Comparison of ENCODE assay signal across 21 cellular contexts in the genomic region with DNA sequence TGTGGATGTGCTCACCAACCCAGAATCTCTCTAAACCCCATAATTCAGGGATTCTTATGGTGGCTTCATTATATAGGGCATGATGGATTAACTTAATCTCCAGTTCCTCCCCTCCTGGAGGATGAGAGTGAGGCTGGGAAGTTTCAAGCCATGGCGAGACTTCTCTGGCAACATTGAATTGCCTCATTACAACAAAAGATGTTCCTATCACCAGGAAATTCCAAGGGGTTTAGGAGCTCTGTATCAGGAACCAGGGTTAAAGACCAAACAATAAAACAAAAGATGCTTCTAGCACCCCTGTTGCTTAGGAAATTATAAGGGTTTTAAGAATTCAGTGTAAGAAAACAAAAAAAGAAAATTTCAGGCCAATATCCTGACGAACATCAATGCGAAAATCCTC.
DNase-seq lines count a peak whose midpoint lies in the region; ATAC-seq, FAIRE-seq and TF ChIP-seq lines count a peak whose summit lies in the region.
"Had no signal": no experiment of that assay in that cellular context is flagged by ENCODE, and none has a peak within 500 bp of the region (broad histone marks: within the 10 kb centered on the region; RNA-seq: fewer than 3 reads in every experiment).

No MANE protein-coding gene starts in this region.

- H3K23ac ChIP-seq in H1 (ENCODE audit: insufficient read length), result no peak overlapping the region
- H3K23ac ChIP-seq in mesendoderm (ENCODE audit: low read length), result no peak overlapping the region

- H3K4me3 ChIP-seq in H1 (ENCODE audit: extremely low read depth in 1 of 4, insufficient read depth in 2 of 4, low read depth in 3 of 4, low read length in 4 of 4), result no peak overlapping the region
- H3K4me3 ChIP-seq in mesendoderm (ENCODE audit: low read length), result no peak overlapping the region
- H3K4me3 ChIP-seq: BLaER1, GM12878 had no signal

- no peak for TF ChIP-seq EP300 in H1 (IDR thresholded peaks at IDR 0.05; ENCODE audit: borderline replicate concordance in 1 of 2, low read depth in 2 of 2, low read length in 2 of 2)

- no peak overlapping the region for H3K14ac ChIP-seq in H1 (ENCODE audit: insufficient read length)

- no peak overlapping the region for H2BK12ac ChIP-seq in H1 (ENCODE audit: low read depth, low read length)

- H3K18ac ChIP-seq in H1 (ENCODE audit: extremely low read depth, low read length) (no peak overlapping the region), mesendoderm (ENCODE audit: low read length) (no peak overlapping the region)

- TF ChIP-seq CTCF in H1 (IDR thresholded peaks at IDR 0.05; ENCODE audit: control extremely low read depth in 1 of 3, insufficient read depth in 1 of 3, low read depth in 1 of 3, low read length in 3 of 3), result no peak

- H3K27me3 ChIP-seq in H1 (replicated peaks in 1 of 4; ENCODE audit: control insufficient read depth in 3 of 4, extremely low read depth in 1 of 4, insufficient read depth in 3 of 4, low read length in 3 of 4) (no peaks in the 10 kb centered on the region), mesendoderm (ENCODE audit: insufficient read depth, low read length, poor library complexity) (no peaks in the 10 kb centered on the region)
- H3K27me3 ChIP-seq: BLaER1 had no signal

- no peaks in the 10 kb centered on the region for H4K20me1 ChIP-seq in H1 (replicated peaks in 1 of 2; ENCODE audit: control insufficient read depth in 1 of 2, insufficient read depth in 2 of 2, low read length in 2 of 2)
- H4K20me1 ChIP-seq: BLaER1 had no signal

- no peaks in the 10 kb centered on the region for H3K23me2 ChIP-seq in H1 (ENCODE audit: low read depth, low read length)

- H2BK20ac ChIP-seq in H1 (ENCODE audit: low read length), result no peak overlapping the region

- TF ChIP-seq RAD21 in H1 (IDR thresholded peaks at IDR 0.05 in 1 of 2, conservative IDR thresholded peaks at IDR 0.05 in 1 of 2; ENCODE audit: low read depth in 2 of 2, low read length in 2 of 2), result no peak

- H2AK5ac ChIP-seq in H1 (ENCODE audit: low read depth, low read length) (no peak overlapping the region), mesendoderm (ENCODE audit: low read length) (no peak overlapping the region)

- DNase-seq in HTR-8/SVneo (ENCODE audit: insufficient read length, low spot score) (no peak), H1 (ENCODE audit: low read depth in 1 of 2, low spot score in 2 of 2) (no peak), mesendoderm (peak; percentile 80), pulmonary artery endothelial cell (ENCODE audit: low read depth, low spot score) (peak; percentile 37), islet precursor cell (no peak)
- no peak for DNase-seq in activated CD4-positive, alpha-beta memory T cell treated with anti-CD3 and anti-CD28 coated beads, Interleukin-2, amount 10 ng/mL, durations not matched to agents 7 days and 5 days
- DNase-seq: Caco-2; CD4-positive, CD25-positive, alpha-beta regulatory T cell; CD8-positive, alpha-beta T cell; DMS79; EL; GDM1; H9 had no signal

- H2BK120ac ChIP-seq in H1 (replicated peaks; ENCODE audit: low read depth, low read length) (no peak overlapping the region), mesendoderm (ENCODE audit: low read depth, low read length) (no peak overlapping the region)

- no peak overlapping the region for H4K5ac ChIP-seq in H1 (ENCODE audit: insufficient read length, low read depth, low read length)
- H4K5ac ChIP-seq in mesendoderm (ENCODE audit: low read length), result no peak overlapping the region

- no peak overlapping the region for H3K27ac ChIP-seq in H1 (ENCODE audit: low read depth, low read length)
- peak overlapping the region; percentile 27 for H3K27ac ChIP-seq in mesendoderm (ENCODE audit: low read depth, low read length)
- H3K27ac ChIP-seq: BLaER1, C4-2B had no signal

- ATAC-seq in GM21390 (IDR thresholded peaks at IDR 0.05; ENCODE audit: unreplicated experiment) (no peak), GM19452 (IDR thresholded peaks at IDR 0.05; ENCODE audit: unreplicated experiment) (no peak)
- ATAC-seq: CD8-positive, alpha-beta T cell; GM12878; HCT116 had no signal

- 78% methylated on average over 3 of the region's 3 CpGs; no CpG with 5 or more reads in 1 of the 2 experiments for WGBS in H1 (ENCODE audit: extremely low coverage in 1 of 2, insufficient coverage in 1 of 2, insufficient read length in 1 of 2, insufficient replicate concordance in 2 of 2, low coverage in 1 of 2, low lambda C conversion rate in 2 of 2, missing lambda C conversion rate in 1 of 2), 2 experiments
- no CpG with 5 or more reads among the region's 3 CpGs for WGBS in mesendoderm (ENCODE audit: extremely low coverage, insufficient coverage, low lambda C conversion rate)

- no peaks in the 10 kb centered on the region for H3K36me3 Mint-ChIP-seq in activated CD4-positive, alpha-beta memory T cell treated with anti-CD3 and anti-CD28 coated beads, Interleukin-2, amount 10 ng/mL, durations not matched to agents 7 days and 5 days (ENCODE audit: low read depth)
- H3K36me3 Mint-ChIP-seq: CD8-positive, alpha-beta T cell had no signal

- H3K79me2 ChIP-seq in H1 (ENCODE audit: control insufficient read depth in 1 of 2, insufficient read depth in 2 of 2, low read length in 2 of 2), result no peaks in the 10 kb centered on the region
- no peaks in the 10 kb centered on the region for H3K79me2 ChIP-seq in mesendoderm (ENCODE audit: control insufficient read depth, insufficient read depth, low read length)

- POLR2A ChIA-PET in H1 (lab: Charles Lee; ENCODE audit: partially characterized antibody), result no interaction called here
- POLR2A ChIA-PET in activated CD4-positive, alpha-beta memory T cell treated with anti-CD3 and anti-CD28 coated beads, Interleukin-2, amount 10 ng/mL, durations not matched to agents 7 days and 5 days (lab: Charles Lee), result no interaction called here

- H3K79me1 ChIP-seq in H1 (ENCODE audit: low read depth, low read length) (no peaks in the 10 kb centered on the region), mesendoderm (ENCODE audit: low read length) (no peaks in the 10 kb centered on the region)

- H3K4me1 Mint-ChIP-seq in activated CD4-positive, alpha-beta memory T cell treated with anti-CD3 and anti-CD28 coated beads, Interleukin-2, amount 10 ng/mL, durations not matched to agents 7 days and 5 days, result no peaks in the 10 kb centered on the region
- H3K4me1 Mint-ChIP-seq: B cell had no signal

- H3K4me1 ChIP-seq in H1 (replicated peaks in 1 of 4; ENCODE audit: control insufficient read depth in 3 of 4, insufficient read depth in 4 of 4, low read length in 3 of 4), result peaks cover 0 to 2% (median 0%) of the 10 kb centered on the region in 4 experiments; a peak in 1 of 7 replicates
- no peaks in the 10 kb centered on the region for H3K4me1 ChIP-seq in mesendoderm (ENCODE audit: control insufficient read depth, low read depth, low read length)

- H3K27me3 Mint-ChIP-seq in activated CD4-positive, alpha-beta memory T cell treated with anti-CD3 and anti-CD28 coated beads, Interleukin-2, amount 10 ng/mL, durations not matched to agents 7 days and 5 days, result peaks cover 2% of the 10 kb centered on the region
- H3K27me3 Mint-ChIP-seq: CD4-positive, CD25-positive, alpha-beta regulatory T cell had no signal

- H3K4me2 ChIP-seq in H1 (ENCODE audit: insufficient read depth in 1 of 2, low read depth in 2 of 2, low read length in 2 of 2) (no peak overlapping the region), mesendoderm (ENCODE audit: low read length) (no peak overlapping the region)
- H3K4me2 ChIP-seq: BLaER1 had no signal

- H3K27ac Mint-ChIP-seq in activated CD4-positive, alpha-beta memory T cell treated with anti-CD3 and anti-CD28 coated beads, Interleukin-2, amount 10 ng/mL, durations not matched to agents 7 days and 5 days, result no peak overlapping the region
- H3K27ac Mint-ChIP-seq: B cell; CD8-positive, alpha-beta T cell; H9 had no signal

- 0 out of 2 replicates have a peak overlapping the region, but pooled peaks have one; percentile 46 for H2BK15ac ChIP-seq in H1 (ENCODE audit: low read length)
- H2BK15ac ChIP-seq in mesendoderm (replicated peaks; ENCODE audit: low read depth), result no peak overlapping the region

- peak; percentile 33 for FAIRE-seq in HTR-8/SVneo (lab: Jason Lieb, UNC)
- FAIRE-seq in H1 (lab: Jason Lieb, UNC), result no peak
- FAIRE-seq: GM12878, GM19239 had no signal

- no peak overlapping the region for H3K9ac ChIP-seq in H1 (replicated peaks in 1 of 4; ENCODE audit: extremely low read depth in 1 of 4, low read depth in 3 of 4, low read length in 3 of 4)
- H3K9ac ChIP-seq in mesendoderm (ENCODE audit: low read length), result no peak overlapping the region
- H3K9ac ChIP-seq: BLaER1 had no signal

- H3K4ac ChIP-seq in H1 (replicated peaks; ENCODE audit: insufficient read length, low read depth, low read length) (no peak overlapping the region), mesendoderm (ENCODE audit: low read depth, low read length) (no peak overlapping the region)

- H3K9me3 ChIP-seq in H1 (ENCODE audit: insufficient read depth in 2 of 2, low read depth in 1 of 2, low read length in 1 of 2), result no peaks in the 10 kb centered on the region
- H3K9me3 ChIP-seq: BLaER1, Caco-2 had no signal

- 0 out of 2 replicates have a peak overlapping the region, but pooled peaks have one; percentile 13 for H2AFZ ChIP-seq in H1 (ENCODE audit: low read length)

- CTCF ChIA-PET in H1 (lab: Charles Lee; ENCODE audit: partially characterized antibody), result interaction anchor here (0.7 to 1.3 kb wide), 2 partner anchors 51 to 520 kb away, joined by 3 to 4 read pairs; no protein-coding TSS in a partner anchor
- CTCF ChIA-PET in activated CD4-positive, alpha-beta memory T cell treated with anti-CD3 and anti-CD28 coated beads, Interleukin-2, amount 10 ng/mL, durations not matched to agents 7 days and 5 days (lab: Charles Lee), result no interaction called here

- no peak for TF ChIP-seq POLR2A in H1 (IDR thresholded peaks at IDR 0.05; ENCODE audit: control extremely low read depth in 1 of 2, low read depth in 2 of 2, low read length in 2 of 2)

- H3K36me3 ChIP-seq in H1 (ENCODE audit: control insufficient read depth in 2 of 4, insufficient read depth in 4 of 4, low read length in 3 of 4), result no peaks in the 10 kb centered on the region
- H3K36me3 ChIP-seq in mesendoderm (ENCODE audit: control insufficient read depth, insufficient read depth, low read length), result no peaks in the 10 kb centered on the region
- H3K36me3 ChIP-seq: BLaER1 had no signal

- H4K8ac ChIP-seq in H1 (ENCODE audit: extremely low read depth, insufficient read depth, low read length) (no peak overlapping the region), mesendoderm (ENCODE audit: low read depth, low read length) (no peak overlapping the region)

- no peak overlapping the region for H2BK5ac ChIP-seq in H1 (ENCODE audit: low read depth, low read length)
- peak overlapping the region; percentile 79 for H2BK5ac ChIP-seq in mesendoderm (ENCODE audit: low read length)

- no peak overlapping the region for H3K56ac ChIP-seq in H1 (replicated peaks; ENCODE audit: insufficient read length, low read depth, low read length)
- H3K56ac ChIP-seq in mesendoderm (ENCODE audit: low read length), result no peak overlapping the region

- no peak overlapping the region for H3K4me3 Mint-ChIP-seq in activated CD4-positive, alpha-beta memory T cell treated with anti-CD3 and anti-CD28 coated beads, Interleukin-2, amount 10 ng/mL, durations not matched to agents 7 days and 5 days
- H3K4me3 Mint-ChIP-seq: B cell; CD4-positive, CD25-positive, alpha-beta regulatory T cell; CD8-positive, alpha-beta T cell; H9 had no signal

- peaks cover 2% of the 10 kb centered on the region for H3K9me3 Mint-ChIP-seq in activated CD4-positive, alpha-beta memory T cell treated with anti-CD3 and anti-CD28 coated beads, Interleukin-2, amount 10 ng/mL, durations not matched to agents 7 days and 5 days
- H3K9me3 Mint-ChIP-seq: CD8-positive, alpha-beta T cell had no signal

- H4K91ac ChIP-seq in H1 (replicated peaks; ENCODE audit: insufficient read length, low read length), result no peak overlapping the region

Comparison
In these comparisons a context has a peak if more than half of its experiments do, and no peak if none do; other contexts are left out.
1. DNase-seq: peak in mesendoderm (single experiment) and pulmonary artery endothelial cell (single experiment); none in HTR-8/SVneo (single experiment), H1 (0 of 2), activated CD4-positive, alpha-beta memory T cell treated with anti-CD3 and anti-CD28 coated beads, Interleukin-2, amount 10 ng/mL, durations not matched to agents 7 days and 5 days (single experiment) and islet precursor cell (single experiment).